ENCODE assay signal across 11 cellular contexts in genomic region chr22:36862251-36863242, GRCh38. TPM values are rescaled to one million over a fixed set of nuclear protein-coding genes. Genes with fewer than 3 reads are reported as not detected.
A peak's percentile ranks its signal among the peaks of the same experiment; 100 is the strongest.
DNase-seq lines count a peak whose midpoint lies in the region; ATAC-seq and TF ChIP-seq lines count a peak whose summit lies in the region.
"Had no signal": no experiment of that assay in that cellular context is flagged by ENCODE, and none has a peak within 500 bp of the region (broad histone marks: within the 10 kb centered on the region; RNA-seq: fewer than 3 reads in every experiment).

No MANE protein-coding gene starts in this region.

- H3K9me3 ChIP-seq in BLaER1 = no peaks in the 10 kb centered on the region
- H3K9me3 ChIP-seq in lung (ENCODE audit: control insufficient read depth in 2 of 2, insufficient read depth in 1 of 2, low read length in 1 of 2) = no peaks in the 10 kb centered on the region
- H3K9me3 ChIP-seq: thyroid gland had no signal

- H3K27me3 ChIP-seq in BLaER1 = no peaks in the 10 kb centered on the region
- no peaks in the 10 kb centered on the region for H3K27me3 ChIP-seq in lung (ENCODE audit: control insufficient read depth, insufficient read depth)
- H3K27me3 ChIP-seq: thyroid gland had no signal

- ATAC-seq in GM19438 (IDR thresholded peaks at IDR 0.05; ENCODE audit: low read depth, unreplicated experiment) = peak; percentile 32
- ATAC-seq in activated B cell treated with CpG ODN at 0.5 μM for 24 hours (ENCODE audit: low read depth) = peak; percentile 22
- no peak for ATAC-seq in lung (ENCODE audit: insufficient read depth, low FRiP score)
- ATAC-seq in HG02642 (IDR thresholded peaks at IDR 0.05; ENCODE audit: poor library complexity, unreplicated experiment) = no peak
- no peak for ATAC-seq in GM19467 (IDR thresholded peaks at IDR 0.05; ENCODE audit: unreplicated experiment)

- peak overlapping the region; percentile 95 for H3K27ac Mint-ChIP-seq in activated B cell treated with CpG ODN at 0.5 μM for 24 hours

- DNase-seq in activated B cell treated with CpG ODN at 0.5 μM for 24 hours (peak; percentile 58), lung (ENCODE audit: low spot score) (peak; percentile 44), NCI-H446 (lab: John Stamatoyannopoulos, UW) (no peak), DMS 273 treated with DMSO at 0.1 percent for 48 hours (lab: John Stamatoyannopoulos, UW) (no peak)

- TF ChIP-seq CTCF in activated B cell treated with CpG ODN at 0.5 μM for 24 hours (IDR thresholded peaks at IDR 0.05) (no peak), lung (IDR thresholded peaks at IDR 0.05; ENCODE audit: control extremely low read depth, extremely low read depth) (no peak)

- peaks cover 92% of the 10 kb centered on the region for H3K4me1 Mint-ChIP-seq in activated B cell treated with CpG ODN at 0.5 μM for 24 hours

- H3K27ac ChIP-seq in BLaER1 (peak overlapping the region; percentile 99), lung (ENCODE audit: low read depth in 1 of 2, low read length in 1 of 2) (peak overlapping the region in 1 of 2 donors; percentile 23)
- H3K27ac ChIP-seq: thyroid gland had no signal

- H3K4me3 ChIP-seq in BLaER1 (peak overlapping the region; percentile 67), lung (no peak overlapping the region)
- H3K4me3 ChIP-seq: thyroid gland had no signal

- H3K9me3 Mint-ChIP-seq in activated B cell treated with CpG ODN at 0.5 μM for 24 hours = no peaks in the 10 kb centered on the region

- H3K4me3 Mint-ChIP-seq in activated B cell treated with CpG ODN at 0.5 μM for 24 hours = peak overlapping the region; percentile 77

- intact Hi-C loops in activated B cell treated with CpG ODN at 0.5 μM for 24 hours (cut with micrococcal nuclease) = loop anchor here (1.0 to 5.0 kb wide), 2 partner anchors 51 to 335 kb away; partner anchors contain the start of genes CSF2RB and EIF3D

- WGBS in lung, 2 donors = 63 to 75% methylated on average over 26 of the region's 26 CpGs

- peak overlapping the region; percentile 94 for H3K9ac ChIP-seq in BLaER1

- peaks cover 19% of the 10 kb centered on the region for H4K20me1 ChIP-seq in BLaER1

- POLR2A ChIA-PET in activated B cell treated with CpG ODN at 0.5 μM for 24 hours (lab: Charles Lee) = interaction anchor here (0.8 to 3.7 kb wide), 10 partner anchors 9 to 381 kb away, joined by 3 to 42 read pairs (median 16); partner anchors contain the start of genes CSF2RB, IFT27 and RAC2

- H3K4me2 ChIP-seq in BLaER1 = peak overlapping the region; percentile 97

- H3K36me3 Mint-ChIP-seq in activated B cell treated with CpG ODN at 0.5 μM for 24 hours (ENCODE audit: low read depth) = peaks cover 43% of the 10 kb centered on the region

- CTCF ChIA-PET in activated B cell treated with CpG ODN at 0.5 μM for 24 hours (lab: Charles Lee) = interaction anchor here (1.3 to 7.3 kb wide), 2 partner anchors 86 to 114 kb away, joined by 4 to 120 read pairs; partner anchors contain the start of gene IFT27

- H3K36me3 ChIP-seq in BLaER1 = peaks cover 24% of the 10 kb centered on the region
- H3K36me3 ChIP-seq in lung (ENCODE audit: control insufficient read depth in 2 of 2, insufficient read depth in 2 of 2, low read length in 2 of 2) = no peaks in the 10 kb centered on the region
- H3K36me3 ChIP-seq: thyroid gland had no signal

- no peaks in the 10 kb centered on the region for H3K27me3 Mint-ChIP-seq in activated B cell treated with CpG ODN at 0.5 μM for 24 hours

- H3K4me1 ChIP-seq in BLaER1 = peaks cover 97% of the 10 kb centered on the region
- H3K4me1 ChIP-seq in lung (ENCODE audit: control insufficient read depth in 2 of 2, insufficient read depth in 2 of 2, low read length in 2 of 2) = no peaks in the 10 kb centered on the region
- H3K4me1 ChIP-seq: thyroid gland had no signal

RNA-seq across cellular contexts. Expression of gene NCF4, which starts 1.7 kb away (rescaled TPM):
- 120 and 121 TPM in 2 replicates for total RNA-seq in activated B cell treated with CpG ODN at 0.5 μM for 24 hours
- 10 to 100 TPM; 14.1 to 41.5 TPM for total RNA-seq in lung
- 100 to 1,000 TPM in 1 of 2 donors, 10 to 100 TPM in 1; 38.5 to 113 TPM for polyA plus RNA-seq in lung
- polyA plus RNA-seq: BJ had no signal

RNA-seq across cellular contexts. Expression of gene PVALB, which starts 45.7 kb away (rescaled TPM):
- total RNA-seq in activated B cell treated with CpG ODN at 0.5 μM for 24 hours (not detected in 2 replicates), lung (1 to 10 TPM in 1 of 2 donors, not detected in 1; 2.4 TPM)
- 1 to 10 TPM in 1 of 2 donors, under 1 TPM in 1; 0.73 to 3.0 TPM for polyA plus RNA-seq in lung
- total RNA-seq: activated CD8-positive, alpha-beta memory T cell treated with anti-CD3 and anti-CD28 coated beads for 36 hours; thyroid gland had no signal
- polyA plus RNA-seq: BJ had no signal

RNA-seq across cellular contexts. Expression of gene CSF2RB, which starts 50.9 kb away (rescaled TPM):
- total RNA-seq in activated B cell treated with CpG ODN at 0.5 μM for 24 hours (141 and 152 TPM in 2 replicates), lung (10 to 100 TPM; 14.3 to 26.8 TPM)
- polyA plus RNA-seq in lung = 10 to 100 TPM in 1 of 2 donors, 1 to 10 TPM in 1; 6.6 to 72.8 TPM

Comparison
In these comparisons a context has a peak if more than half of its experiments do, and no peak if none do; other contexts are left out.
1. ATAC-seq: peak in GM19438 (single experiment) and activated B cell treated with CpG ODN at 0.5 μM for 24 hours (single experiment); none in lung (single experiment), HG02642 (single experiment) and GM19467 (single experiment).
2. DNase-seq: peak in activated B cell treated with CpG ODN at 0.5 μM for 24 hours (single experiment) and lung (single experiment); none in NCI-H446 (0 of 2) and DMS 273 treated with DMSO at 0.1 percent for 48 hours (single experiment).